1 cellular context compared by ENCODE assay signal in the genomic region with DNA sequence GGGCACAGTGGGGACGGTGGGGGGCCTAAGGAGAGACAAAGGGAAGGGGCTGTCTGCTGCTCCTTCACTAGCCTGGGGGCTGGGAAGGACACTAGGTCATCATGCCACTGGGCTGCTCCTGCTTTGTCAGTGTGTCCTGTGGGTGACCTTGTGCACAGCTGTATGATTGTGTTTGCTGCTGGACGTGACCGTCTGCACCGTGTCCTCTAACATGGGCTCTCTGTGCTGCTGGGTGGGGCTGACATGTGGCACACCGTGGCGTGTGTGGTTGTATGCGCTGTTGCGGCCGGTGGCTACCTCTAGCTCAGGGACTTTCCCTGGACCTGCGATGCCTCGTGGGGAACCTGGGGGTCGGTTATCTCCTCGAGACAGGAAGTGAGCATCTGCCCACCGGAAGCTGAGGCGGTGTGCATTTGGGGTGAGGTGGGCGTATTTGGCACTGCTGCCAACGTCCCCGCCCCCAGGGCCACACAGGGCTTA.
TF ChIP-seq lines count a peak whose summit lies in the region.

No MANE protein-coding gene starts in this region.

TF ChIP-seq in GM12878, 131 proteins besides CTCF, POLR2A, EP300 and RAD21 (continued from another document and continues in another):
- TF ChIP-seq, protein P1, sequence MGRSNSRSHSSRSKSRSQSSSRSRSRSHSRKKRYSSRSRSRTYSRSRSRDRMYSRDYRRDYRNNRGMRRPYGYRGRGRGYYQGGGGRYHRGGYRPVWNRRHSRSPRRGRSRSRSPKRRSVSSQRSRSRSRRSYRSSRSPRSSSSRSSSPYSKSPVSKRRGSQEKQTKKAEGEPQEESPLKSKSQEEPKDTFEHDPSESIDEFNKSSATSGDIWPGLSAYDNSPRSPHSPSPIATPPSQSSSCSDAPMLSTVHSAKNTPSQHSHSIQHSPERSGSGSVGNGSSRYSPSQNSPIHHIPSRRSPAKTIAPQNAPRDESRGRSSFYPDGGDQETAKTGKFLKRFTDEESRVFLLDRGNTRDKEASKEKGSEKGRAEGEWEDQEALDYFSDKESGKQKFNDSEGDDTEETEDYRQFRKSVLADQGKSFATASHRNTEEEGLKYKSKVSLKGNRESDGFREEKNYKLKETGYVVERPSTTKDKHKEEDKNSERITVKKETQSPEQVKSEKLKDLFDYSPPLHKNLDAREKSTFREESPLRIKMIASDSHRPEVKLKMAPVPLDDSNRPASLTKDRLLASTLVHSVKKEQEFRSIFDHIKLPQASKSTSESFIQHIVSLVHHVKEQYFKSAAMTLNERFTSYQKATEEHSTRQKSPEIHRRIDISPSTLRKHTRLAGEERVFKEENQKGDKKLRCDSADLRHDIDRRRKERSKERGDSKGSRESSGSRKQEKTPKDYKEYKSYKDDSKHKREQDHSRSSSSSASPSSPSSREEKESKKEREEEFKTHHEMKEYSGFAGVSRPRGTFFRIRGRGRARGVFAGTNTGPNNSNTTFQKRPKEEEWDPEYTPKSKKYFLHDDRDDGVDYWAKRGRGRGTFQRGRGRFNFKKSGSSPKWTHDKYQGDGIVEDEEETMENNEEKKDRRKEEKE (IDR thresholded peaks at IDR 0.05), result no peak
- TF ChIP-seq NBN (IDR thresholded peaks at IDR 0.05), result peak; percentile 86
- TF ChIP-seq ETV6 (conservative IDR thresholded peaks at IDR 0.05 in 1 of 2, IDR thresholded peaks at IDR 0.05 in 1 of 2; ENCODE audit: borderline replicate concordance in 1 of 2, low read depth in 1 of 2), result peak in 1 of 2 experiments; percentile 73; a peak in 1 of 4 replicates
- TF ChIP-seq ZZZ3 (IDR thresholded peaks at IDR 0.05; ENCODE audit: control insufficient read depth, insufficient read length, low read depth), result no peak
- no peak for TF ChIP-seq FOXM1 (IDR thresholded peaks at IDR 0.05; ENCODE audit: low read depth, low read length)
- TF ChIP-seq ZNF687 (IDR thresholded peaks at IDR 0.05), result peak; percentile 72
- TF ChIP-seq HDGF (IDR thresholded peaks at IDR 0.05), result peak; percentile 91
- TF ChIP-seq IKZF2 (IDR thresholded peaks at IDR 0.05), result peak in 1 of 2 experiments; percentile 23; a peak in 2 of 4 replicates
- no peak for TF ChIP-seq SMC3 (IDR thresholded peaks at IDR 0.05; ENCODE audit: borderline replicate concordance, low read length)
- peak; percentile 65; the same call in 1 of the 2 replicates for TF ChIP-seq SPI1 (IDR thresholded peaks at IDR 0.05; ENCODE audit: borderline replicate concordance, insufficient read depth, low read depth, low read length)
- TF ChIP-seq JUNB (IDR thresholded peaks at IDR 0.05), result no peak
- TF ChIP-seq NR2C1 (IDR thresholded peaks at IDR 0.05), result no peak
- no peak for TF ChIP-seq KDM1A (IDR thresholded peaks at IDR 0.05; ENCODE audit: borderline replicate concordance)
- no peak for TF ChIP-seq TARDBP (IDR thresholded peaks at IDR 0.05; ENCODE audit: borderline replicate concordance)
- TF ChIP-seq NFYA (IDR thresholded peaks at IDR 0.05; ENCODE audit: borderline replicate concordance, low read depth, low read length), result no peak
- TF ChIP-seq, protein P2, sequence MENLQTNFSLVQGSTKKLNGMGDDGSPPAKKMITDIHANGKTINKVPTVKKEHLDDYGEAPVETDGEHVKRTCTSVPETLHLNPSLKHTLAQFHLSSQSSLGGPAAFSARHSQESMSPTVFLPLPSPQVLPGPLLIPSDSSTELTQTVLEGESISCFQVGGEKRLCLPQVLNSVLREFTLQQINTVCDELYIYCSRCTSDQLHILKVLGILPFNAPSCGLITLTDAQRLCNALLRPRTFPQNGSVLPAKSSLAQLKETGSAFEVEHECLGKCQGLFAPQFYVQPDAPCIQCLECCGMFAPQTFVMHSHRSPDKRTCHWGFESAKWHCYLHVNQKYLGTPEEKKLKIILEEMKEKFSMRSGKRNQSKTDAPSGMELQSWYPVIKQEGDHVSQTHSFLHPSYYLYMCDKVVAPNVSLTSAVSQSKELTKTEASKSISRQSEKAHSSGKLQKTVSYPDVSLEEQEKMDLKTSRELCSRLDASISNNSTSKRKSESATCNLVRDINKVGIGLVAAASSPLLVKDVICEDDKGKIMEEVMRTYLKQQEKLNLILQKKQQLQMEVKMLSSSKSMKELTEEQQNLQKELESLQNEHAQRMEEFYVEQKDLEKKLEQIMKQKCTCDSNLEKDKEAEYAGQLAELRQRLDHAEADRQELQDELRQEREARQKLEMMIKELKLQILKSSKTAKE (IDR thresholded peaks at IDR 0.05; ENCODE audit: low read depth, poor library complexity, severe bottlenecking), result no peak
- peak; percentile 78 for TF ChIP-seq POLR2AphosphoS5 (IDR thresholded peaks at IDR 0.05; ENCODE audit: low read length)
- TF ChIP-seq RELB (IDR thresholded peaks at IDR 0.05; ENCODE audit: low read depth), result peak; percentile 53
- 0 out of 2 replicates have a peak, but pooled peaks have one; percentile 23 for TF ChIP-seq TAF1 (IDR thresholded peaks at IDR 0.05; ENCODE audit: borderline replicate concordance, low read depth, low read length)
- TF ChIP-seq ZNF207 (IDR thresholded peaks at IDR 0.05; ENCODE audit: borderline replicate concordance), result no peak
- no peak for TF ChIP-seq SP1 (IDR thresholded peaks at IDR 0.05; ENCODE audit: low read depth, low read length)
- 0 out of 2 replicates have a peak, but pooled peaks have one; percentile 45 for TF ChIP-seq BCL11A (IDR thresholded peaks at IDR 0.05; ENCODE audit: low read depth, low read length)
- TF ChIP-seq ATF3 (IDR thresholded peaks at IDR 0.05; ENCODE audit: borderline replicate concordance, extremely low read depth, low read depth, low read length), result no peak
- 0 out of 2 replicates have a peak, but pooled peaks have one; percentile 25 for TF ChIP-seq MEF2A (IDR thresholded peaks at IDR 0.05; ENCODE audit: insufficient read depth, low read depth, low read length)
- TF ChIP-seq HDAC6 (IDR thresholded peaks at IDR 0.05; ENCODE audit: unreplicated experiment), result no peak
- TF ChIP-seq STAT3 (IDR thresholded peaks at IDR 0.05; ENCODE audit: low read depth, low read length), result no peak
- no peak for TF ChIP-seq SMAD5 (IDR thresholded peaks at IDR 0.05; ENCODE audit: low read depth)
- no peak for TF ChIP-seq STAT1 (conservative IDR thresholded peaks at IDR 0.05)
- no peak for TF ChIP-seq SUZ12 (IDR thresholded peaks at IDR 0.05; ENCODE audit: unreplicated experiment)
- TF ChIP-seq POU2F2 (IDR thresholded peaks at IDR 0.05; ENCODE audit: borderline replicate concordance, low read depth, low read length), result no peak
- no peak for TF ChIP-seq PAX8 (IDR thresholded peaks at IDR 0.05)
- TF ChIP-seq, protein P3, sequence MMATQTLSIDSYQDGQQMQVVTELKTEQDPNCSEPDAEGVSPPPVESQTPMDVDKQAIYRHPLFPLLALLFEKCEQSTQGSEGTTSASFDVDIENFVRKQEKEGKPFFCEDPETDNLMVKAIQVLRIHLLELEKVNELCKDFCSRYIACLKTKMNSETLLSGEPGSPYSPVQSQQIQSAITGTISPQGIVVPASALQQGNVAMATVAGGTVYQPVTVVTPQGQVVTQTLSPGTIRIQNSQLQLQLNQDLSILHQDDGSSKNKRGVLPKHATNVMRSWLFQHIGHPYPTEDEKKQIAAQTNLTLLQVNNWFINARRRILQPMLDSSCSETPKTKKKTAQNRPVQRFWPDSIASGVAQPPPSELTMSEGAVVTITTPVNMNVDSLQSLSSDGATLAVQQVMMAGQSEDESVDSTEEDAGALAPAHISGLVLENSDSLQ (IDR thresholded peaks at IDR 0.05), result no peak; the same call in 1 of the 2 replicates
- peak; percentile 74 for TF ChIP-seq ELK1 (IDR thresholded peaks at IDR 0.05; ENCODE audit: low read depth, low read length)
- TF ChIP-seq MAX (IDR thresholded peaks at IDR 0.05; ENCODE audit: low read depth, low read length), result peak; percentile 92
- TF ChIP-seq NR2C2 (IDR thresholded peaks at IDR 0.05; ENCODE audit: borderline replicate concordance, control insufficient read depth, insufficient read length, low read depth), result no peak
- peak; percentile 63; the same call in 1 of the 2 replicates for TF ChIP-seq POLR2AphosphoS2 (IDR thresholded peaks at IDR 0.05; ENCODE audit: low read depth, low read length)
- peak; percentile 31 for TF ChIP-seq MEF2B (IDR thresholded peaks at IDR 0.05; ENCODE audit: partially characterized antibody, poor library complexity, severe bottlenecking)
- TF ChIP-seq REST (IDR thresholded peaks at IDR 0.05; ENCODE audit: low read depth, low read length), result peak; percentile 21; the same call in 1 of the 2 replicates
- peak; percentile 43; the same call in 1 of the 2 replicates for TF ChIP-seq YY1 (IDR thresholded peaks at IDR 0.05; ENCODE audit: low read depth, low read length)
- no peak for TF ChIP-seq ZNF274 (IDR thresholded peaks at IDR 0.05; ENCODE audit: insufficient read depth, insufficient read length)
